In the genomic region with DNA sequence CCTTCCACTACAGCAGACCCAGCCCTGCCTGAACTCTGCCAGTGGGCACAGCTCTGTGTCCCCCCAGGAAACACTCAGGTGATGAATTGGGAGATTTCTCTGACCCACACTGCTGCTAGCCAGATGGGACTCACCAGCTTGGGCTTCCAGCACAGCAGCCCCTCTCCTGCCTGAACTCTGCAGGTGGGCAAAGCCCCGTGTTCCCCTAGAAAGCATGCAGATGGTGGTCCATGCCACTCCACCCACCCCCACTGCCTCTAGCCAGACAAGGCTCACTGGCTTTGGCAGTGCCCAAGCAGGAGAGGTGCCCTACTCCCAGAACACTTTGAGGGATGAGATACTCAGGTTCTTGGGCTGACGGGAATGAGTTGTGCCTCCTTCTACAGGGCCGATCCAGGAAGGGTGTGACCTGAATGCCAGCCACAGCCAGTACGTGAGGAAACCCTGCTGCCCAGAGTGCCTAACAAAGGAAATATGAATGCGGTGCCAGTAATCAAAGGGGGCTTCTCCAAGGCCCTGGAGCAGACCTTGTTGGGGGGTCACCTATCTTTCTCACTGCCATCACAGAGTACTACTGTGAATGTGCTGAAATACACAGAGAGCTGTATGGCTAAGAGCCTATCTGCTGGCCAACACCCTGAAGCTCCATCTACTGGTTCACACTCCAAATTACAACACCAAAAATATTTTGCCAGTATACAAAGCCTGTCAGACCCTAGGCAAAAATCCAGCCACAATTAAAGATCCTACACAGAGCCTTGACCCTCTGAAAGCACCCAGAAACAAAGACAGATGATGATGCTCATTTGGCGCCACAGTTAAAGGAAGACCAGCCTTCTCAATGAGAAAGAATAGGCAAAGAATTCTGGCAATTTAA, we compare ENCODE assay signal across 8 cellular contexts.
A peak's percentile ranks its signal among the peaks of the same experiment; 100 is the strongest.
DNase-seq lines count a peak whose midpoint lies in the region; ATAC-seq lines count a peak whose summit lies in the region.

No MANE protein-coding gene starts in this region.

- POLR2A ChIA-PET in activated CD4-positive, alpha-beta memory T cell treated with anti-CD3 and anti-CD28 coated beads for 36 hours (lab: Charles Lee), result interaction anchor here (1.2 kb wide), 1 partner anchor 99 kb away, joined by 3 read pairs; no protein-coding TSS in a partner anchor

- in situ Hi-C loops in KBM-7 (cut with MboI; ENCODE audit: low pct_unique_long_range_greater_than_20kb, low sequenced_read_pairs), result no loop called here

- no peak for ATAC-seq in HG02642 (IDR thresholded peaks at IDR 0.05; ENCODE audit: poor library complexity, unreplicated experiment)

- intact Hi-C loops in activated naive CD4-positive, alpha-beta T cell treated with anti-CD3 and anti-CD28 coated beads for 36 hours (cut with micrococcal nuclease), result loop anchor here (1.0 to 2.0 kb wide), 9 partner anchors 26 to 326 kb away; no protein-coding TSS in a partner anchor
- intact Hi-C loops in activated CD4-positive, alpha-beta memory T cell treated with anti-CD3 and anti-CD28 coated beads for 36 hours (cut with micrococcal nuclease), result loop anchor here (1.0 to 2.0 kb wide), 7 partner anchors 25 to 303 kb away; a partner anchor contains a TSS

- H3K4me3 Mint-ChIP-seq in activated naive CD4-positive, alpha-beta T cell treated with anti-CD3 and anti-CD28 coated beads for 36 hours, result no peak overlapping the region
- H3K4me3 Mint-ChIP-seq in activated CD4-positive, alpha-beta memory T cell treated with anti-CD3 and anti-CD28 coated beads for 36 hours, result no peak overlapping the region

- CTCF ChIA-PET in activated naive CD4-positive, alpha-beta T cell treated with anti-CD3 and anti-CD28 coated beads for 36 hours (lab: Charles Lee), result interaction anchor here (0.6 to 4.0 kb wide), 26 partner anchors 9 to 1060 kb away, joined by 3 to 41 read pairs (median 4); a partner anchor contains a TSS
- CTCF ChIA-PET in activated CD4-positive, alpha-beta memory T cell treated with anti-CD3 and anti-CD28 coated beads for 36 hours (lab: Charles Lee), result interaction anchor here (0.7 to 3.4 kb wide), 31 partner anchors 9 to 328 kb away, joined by 3 to 44 read pairs (median 4); a partner anchor contains a TSS

- DNase-seq in activated naive CD4-positive, alpha-beta T cell treated with anti-CD3 and anti-CD28 coated beads for 36 hours, result peak; percentile 20
- no peak for DNase-seq in activated naive CD4-positive, alpha-beta T cell treated with anti-CD3 and anti-CD28 coated beads, Interleukin-2, amount 50 U/mL, for 16 hours
- DNase-seq in KBM-7 (peak; percentile 76), iPS-NIHi11 (ENCODE audit: low spot score) (peak; percentile 32), NCI-H187 treated with DMSO at 0.1 percent for 48 hours (lab: John Stamatoyannopoulos, UW) (no peak)
- peak; percentile 21 for DNase-seq in activated CD4-positive, alpha-beta memory T cell treated with anti-CD3 and anti-CD28 coated beads for 36 hours
- no peak for DNase-seq in stimulated activated CD4-positive, alpha-beta T cell treated with anti-CD3 and anti-CD28 coated beads, Interleukin-4, amount 100 ng/mL, for 1 hour

- H3K27me3 Mint-ChIP-seq in activated naive CD4-positive, alpha-beta T cell treated with anti-CD3 and anti-CD28 coated beads for 36 hours (ENCODE audit: low read depth), result no peaks in the 10 kb centered on the region
- H3K27me3 Mint-ChIP-seq in activated CD4-positive, alpha-beta memory T cell treated with anti-CD3 and anti-CD28 coated beads for 36 hours, result no peaks in the 10 kb centered on the region

- H3K27ac Mint-ChIP-seq in activated naive CD4-positive, alpha-beta T cell treated with anti-CD3 and anti-CD28 coated beads for 36 hours, result peak overlapping the region; percentile 62
- H3K27ac Mint-ChIP-seq in activated CD4-positive, alpha-beta memory T cell treated with anti-CD3 and anti-CD28 coated beads for 36 hours, result peak overlapping the region; percentile 40

- H3K36me3 Mint-ChIP-seq in activated naive CD4-positive, alpha-beta T cell treated with anti-CD3 and anti-CD28 coated beads for 36 hours (ENCODE audit: low read depth), result peaks cover 5% of the 10 kb centered on the region
- H3K36me3 Mint-ChIP-seq in activated CD4-positive, alpha-beta memory T cell treated with anti-CD3 and anti-CD28 coated beads for 36 hours, result peaks cover 4% of the 10 kb centered on the region

- peaks cover 52% of the 10 kb centered on the region for H3K4me1 Mint-ChIP-seq in activated naive CD4-positive, alpha-beta T cell treated with anti-CD3 and anti-CD28 coated beads for 36 hours (ENCODE audit: low read depth)
- H3K4me1 Mint-ChIP-seq in activated CD4-positive, alpha-beta memory T cell treated with anti-CD3 and anti-CD28 coated beads for 36 hours (ENCODE audit: low read depth), result peaks cover 40% of the 10 kb centered on the region

- peaks cover 8% of the 10 kb centered on the region for H3K9me3 Mint-ChIP-seq in activated naive CD4-positive, alpha-beta T cell treated with anti-CD3 and anti-CD28 coated beads for 36 hours
- peaks cover 9% of the 10 kb centered on the region for H3K9me3 Mint-ChIP-seq in activated CD4-positive, alpha-beta memory T cell treated with anti-CD3 and anti-CD28 coated beads for 36 hours

Comparison
In these comparisons a context has a peak if more than half of its experiments do, and no peak if none do; other contexts are left out.
1. DNase-seq: peak in activated naive CD4-positive, alpha-beta T cell treated with anti-CD3 and anti-CD28 coated beads for 36 hours (single experiment), KBM-7 (single experiment), activated CD4-positive, alpha-beta memory T cell treated with anti-CD3 and anti-CD28 coated beads for 36 hours (single experiment) and iPS-NIHi11 (single experiment); none in activated naive CD4-positive, alpha-beta T cell treated with anti-CD3 and anti-CD28 coated beads, Interleukin-2, amount 50 U/mL, for 16 hours (single experiment), NCI-H187 treated with DMSO at 0.1 percent for 48 hours (single experiment) and stimulated activated CD4-positive, alpha-beta T cell treated with anti-CD3 and anti-CD28 coated beads, Interleukin-4, amount 100 ng/mL, for 1 hour (single experiment).